1 cellular context compared by ENCODE assay signal in genomic region chr12:113416091-113416754, GRCh38.
A peak's percentile ranks its signal among the peaks of the same experiment; 100 is the strongest.
TF ChIP-seq lines count a peak whose summit lies in the region.

No MANE protein-coding gene starts in this region.

TF ChIP-seq in K562, 482 proteins besides CTCF, POLR2A, EP300 and RAD21 (continued from another document and continues in another):
- TF ChIP-seq ZBTB40 (IDR thresholded peaks at IDR 0.05) (no peak), ZBTB40 (CRISPR knock-in tag; IDR thresholded peaks at IDR 0.05) (no peak), GTF3C2 (IDR thresholded peaks at IDR 0.05; ENCODE audit: borderline replicate concordance, extremely low read depth, insufficient read length) (no peak), ATF6 (CRISPR knock-in tag; IDR thresholded peaks at IDR 0.05) (no peak), PHB (CRISPR knock-in tag; IDR thresholded peaks at IDR 0.05) (no peak), ETS1 (conservative IDR thresholded peaks at IDR 0.05; ENCODE audit: control insufficient read depth, low read depth, low read length) (no peak), HOMEZ (CRISPR knock-in tag; IDR thresholded peaks at IDR 0.05) (no peak), MITF (IDR thresholded peaks at IDR 0.05) (peak; percentile 84), SREBF2 (CRISPR knock-in tag; IDR thresholded peaks at IDR 0.05) (no peak), ZNF740 (CRISPR knock-in tag; IDR thresholded peaks at IDR 0.05) (no peak), ZNF740 (tag; IDR thresholded peaks at IDR 0.05) (no peak), SMARCA4 (IDR thresholded peaks at IDR 0.05) (peak; percentile 22; the same call in 1 of the 2 replicates), MBD2 (IDR thresholded peaks at IDR 0.05; ENCODE audit: borderline replicate concordance, low read depth) (no peak), NEUROD1 (IDR thresholded peaks at IDR 0.05; ENCODE audit: borderline replicate concordance, low read depth, low read length, partially characterized antibody) (no peak), CREM (IDR thresholded peaks at IDR 0.05; ENCODE audit: low read depth) (0 out of 2 replicates have a peak, but pooled peaks have one; percentile 4), RBM22 (IDR thresholded peaks at IDR 0.05; ENCODE audit: low read depth, low read length, poor library complexity, severe bottlenecking) (no peak), SMARCE1 (IDR thresholded peaks at IDR 0.05) (0 out of 2 replicates have a peak, but pooled peaks have one; percentile 60), RBM14 (IDR thresholded peaks at IDR 0.05; ENCODE audit: borderline replicate concordance, insufficient read depth, low read depth, low read length) (no peak), XRCC3 (IDR thresholded peaks at IDR 0.05) (no peak), SAP30 (IDR thresholded peaks at IDR 0.05; ENCODE audit: borderline replicate concordance, insufficient read depth, low read depth, low read length, poor library complexity, severe bottlenecking) (no peak), PCBP1 (IDR thresholded peaks at IDR 0.05; ENCODE audit: low read depth, low read length, poor library complexity, severe bottlenecking) (no peak), EHMT2 (IDR thresholded peaks at IDR 0.05) (no peak), ZNF780A (CRISPR knock-in tag; IDR thresholded peaks at IDR 0.05) (no peak), HDAC1 (IDR thresholded peaks at IDR 0.05) (no peak), SRF (CRISPR knock-in tag; IDR thresholded peaks at IDR 0.05) (no peak), VEZF1 (CRISPR knock-in tag; IDR thresholded peaks at IDR 0.05) (peak; percentile 47), L3MBTL2 (IDR thresholded peaks at IDR 0.05) (peak; percentile 83), ETV6 (IDR thresholded peaks at IDR 0.05; ENCODE audit: borderline replicate concordance in 1 of 2, low read depth in 2 of 2, low read length in 1 of 2) (no peak), ETV6 (CRISPR knock-in tag; IDR thresholded peaks at IDR 0.05; ENCODE audit: borderline replicate concordance) (no peak), RFX7 (CRISPR knock-in tag; IDR thresholded peaks at IDR 0.05) (no peak), CBX5 (IDR thresholded peaks at IDR 0.05; ENCODE audit: borderline replicate concordance, low read depth) (no peak), MED1 (CRISPR knock-in tag; IDR thresholded peaks at IDR 0.05; ENCODE audit: borderline replicate concordance) (no peak), MYNN (IDR thresholded peaks at IDR 0.05) (no peak), MYNN (CRISPR knock-in tag; IDR thresholded peaks at IDR 0.05) (no peak), KLF1 (tag; IDR thresholded peaks at IDR 0.05) (no peak), ZNF395 (CRISPR knock-in tag; IDR thresholded peaks at IDR 0.05) (peak; percentile 54; the same call in 1 of the 2 replicates), HMG20A (CRISPR knock-in tag; conservative IDR thresholded peaks at IDR 0.05) (no peak), MEF2D (tag; conservative IDR thresholded peaks at IDR 0.05; ENCODE audit: low read depth) (no peak), YBX1 (IDR thresholded peaks at IDR 0.05) (no peak), NR2C2 (CRISPR knock-in tag; IDR thresholded peaks at IDR 0.05) (no peak), NR2C2 (tag; IDR thresholded peaks at IDR 0.05) (peak; percentile 88)
